14 cellular contexts compared by ENCODE assay signal in genomic region chr22:40403651-40404050, GRCh38. TPM values are rescaled to one million over a fixed set of nuclear protein-coding genes. Genes with fewer than 3 reads are reported as not detected.
DNase-seq lines count a peak whose midpoint lies in the region; ATAC-seq and TF ChIP-seq lines count a peak whose summit lies in the region.
"Had no signal": no experiment of that assay in that cellular context is flagged by ENCODE, and none has a peak within 500 bp of the region (broad histone marks: within the 10 kb centered on the region; RNA-seq: fewer than 3 reads in every experiment).

No MANE protein-coding gene starts in this region.

- no peaks in the 10 kb centered on the region for H3K79me2 ChIP-seq in smooth muscle cell (ENCODE audit: low read depth)

- POLR2A ChIA-PET in T-cell (lab: Charles Lee): interaction anchor here in 1 of 2 donors (0.6 kb wide), 1 partner anchor 268 kb away, joined by 3 read pairs; no protein-coding TSS in a partner anchor

- H3K9me3 ChIP-seq in smooth muscle cell (replicated peaks; ENCODE audit: low read depth): no peaks in the 10 kb centered on the region
- H3K9me3 ChIP-seq: Peyer's patch had no signal

- peak overlapping the region in 2 of 3 donors; percentile 9 to 80 for H3K4me3 Mint-ChIP-seq in T-cell
- H3K4me3 Mint-ChIP-seq in immature natural killer cell: peak overlapping the region in 4 of 5 donors; percentile 49 to 91 (median 62)
- H3K4me3 Mint-ChIP-seq in stimulated activated effector memory CD8-positive, alpha-beta T cell treated with anti-CD3 and anti-CD28 coated beads, Interleukin-12 subunit alpha, Interleukin-12 subunit beta, amount 100 ng/mL, for 72 hours: no peak overlapping the region

- H3K27me3 Mint-ChIP-seq in T-cell: no peaks in the 10 kb centered on the region
- H3K27me3 Mint-ChIP-seq in immature natural killer cell (ENCODE audit: low read depth in 3 of 3): peaks cover 4 to 13% (median 7%) of the 10 kb centered on the region in 3 donors

- DNase-seq in activated effector memory CD4-positive, alpha-beta T cell treated with anti-CD3 and anti-CD28 coated beads, Interleukin-2, amount 50 U/mL, for 16 hours: peak; percentile 48
- DNase-seq in activated effector memory CD4-positive, alpha-beta T cell treated with Interleukin-2 at 50 U/mL for 16 hours: no peak
- no peak for DNase-seq in T-cell
- DNase-seq in immature natural killer cell: no peak
- DNase-seq in stimulated activated effector memory CD8-positive, alpha-beta T cell treated with anti-CD3 and anti-CD28 coated beads, Interleukin-12 subunit alpha, Interleukin-12 subunit beta, amount 100 ng/mL, for 72 hours (ENCODE audit: low spot score in 2 of 2): no peak
- DNase-seq in SIG-M5 (lab: John Stamatoyannopoulos, UW): no peak
- DNase-seq in RPMI8226: no peak
- no peak for DNase-seq in smooth muscle cell (lab: John Stamatoyannopoulos, UW; ENCODE audit: unreplicated experiment)
- DNase-seq: amniotic stem cell, foreskin melanocyte, Kasumi-1, NCI-H1417 treated with DMSO at 0.1 percent for 48 hours, NCI-H2171 treated with DMSO at 0.1 percent for 48 hours, Peyer's patch had no signal

- no peak overlapping the region for H3K4me3 ChIP-seq in smooth muscle cell
- H3K4me3 ChIP-seq: Peyer's patch had no signal

- H3K27me3 ChIP-seq in smooth muscle cell (ENCODE audit: low read depth): no peaks in the 10 kb centered on the region
- H3K27me3 ChIP-seq: Peyer's patch had no signal

- H2AFZ ChIP-seq in smooth muscle cell (ENCODE audit: low read depth): no peak overlapping the region

- H3F3A ChIP-seq in smooth muscle cell (ENCODE audit: low read depth): peaks cover 4% of the 10 kb centered on the region

- H3K9me3 Mint-ChIP-seq in T-cell (no peaks in the 10 kb centered on the region), immature natural killer cell (no peaks in the 10 kb centered on the region)
- H3K9me3 Mint-ChIP-seq in stimulated activated effector memory CD8-positive, alpha-beta T cell treated with anti-CD3 and anti-CD28 coated beads, Interleukin-12 subunit alpha, Interleukin-12 subunit beta, amount 100 ng/mL, for 72 hours: no peaks in the 10 kb centered on the region

- H3K27ac Mint-ChIP-seq in T-cell (peak overlapping the region; percentile 91 to 96), immature natural killer cell (peak overlapping the region in 4 of 6 donors; percentile 26 to 71 (median 52))
- H3K27ac Mint-ChIP-seq in stimulated activated effector memory CD8-positive, alpha-beta T cell treated with anti-CD3 and anti-CD28 coated beads, Interleukin-12 subunit alpha, Interleukin-12 subunit beta, amount 100 ng/mL, for 72 hours: peak overlapping the region; percentile 61

- H3K27ac ChIP-seq in smooth muscle cell (ENCODE audit: low read depth): no peak overlapping the region
- H3K27ac ChIP-seq: Peyer's patch had no signal

- H3K4me1 Mint-ChIP-seq in T-cell (peaks cover 53 to 55% (median 55%) of the 10 kb centered on the region in 3 donors), immature natural killer cell (peaks cover 57 to 59% of the 10 kb centered on the region in 2 donors)
- peaks cover 58% of the 10 kb centered on the region for H3K4me1 Mint-ChIP-seq in stimulated activated effector memory CD8-positive, alpha-beta T cell treated with anti-CD3 and anti-CD28 coated beads, Interleukin-12 subunit alpha, Interleukin-12 subunit beta, amount 100 ng/mL, for 72 hours

- H3K36me3 Mint-ChIP-seq in T-cell (peaks cover 25% of the 10 kb centered on the region), immature natural killer cell (peaks cover 9 to 18% (median 12%) of the 10 kb centered on the region in 3 donors)
- H3K36me3 Mint-ChIP-seq in stimulated activated effector memory CD8-positive, alpha-beta T cell treated with anti-CD3 and anti-CD28 coated beads, Interleukin-12 subunit alpha, Interleukin-12 subunit beta, amount 100 ng/mL, for 72 hours: peaks cover 75% of the 10 kb centered on the region

- H3K9ac ChIP-seq in smooth muscle cell (ENCODE audit: low read depth): no peak overlapping the region

- H3K36me3 ChIP-seq in smooth muscle cell (ENCODE audit: low read depth): no peaks in the 10 kb centered on the region

- no peak for ATAC-seq in T-cell (replicated peaks in 1 of 4)
- no peak for ATAC-seq in stimulated activated effector memory CD8-positive, alpha-beta T cell treated with anti-CD3 and anti-CD28 coated beads, Interleukin-12 subunit alpha, Interleukin-12 subunit beta, amount 100 ng/mL, for 72 hours

- WGBS in smooth muscle cell (ENCODE audit: low lambda C conversion rate): 96% methylated on average over 7 of the region's 7 CpGs

- no peaks in the 10 kb centered on the region for H3K4me1 ChIP-seq in smooth muscle cell (ENCODE audit: low read depth)

- CTCF ChIA-PET in T-cell (lab: Charles Lee): interaction anchor here in 1 of 2 donors (0.6 kb wide), 2 partner anchors 106 to 249 kb away, joined by 3 to 5 read pairs; no protein-coding TSS in a partner anchor

- no peak for TF ChIP-seq CTCF in smooth muscle cell (IDR thresholded peaks at IDR 0.05; ENCODE audit: borderline replicate concordance, insufficient read depth, poor library complexity, severe bottlenecking)

- H4K20me1 ChIP-seq in smooth muscle cell (ENCODE audit: low read depth): peaks cover 18% of the 10 kb centered on the region

- no peak overlapping the region for H3K4me2 ChIP-seq in smooth muscle cell

RNA-seq across cellular contexts. Expression of gene SGSM3, which starts 33.3 kb away (rescaled TPM):
- total RNA-seq in T-cell (100 to 1,000 TPM in 3 of 5 donors, 10 to 100 TPM in 2; 89.4 to 116 (median 101) TPM), smooth muscle cell (56.9 and 72.6 TPM in 2 replicates)
- polyA plus RNA-seq in immature natural killer cell (10 to 100 TPM; 51.7 to 67.5 (median 59.5) TPM), smooth muscle cell (98.0 and 117 TPM in 2 replicates)

RNA-seq across cellular contexts. Expression of gene ADSL, which starts 57.4 kb away (rescaled TPM):
- total RNA-seq in T-cell: 10 to 100 TPM; 64.0 to 84.3 (median 75.1) TPM
- 10 to 100 TPM; 57.5 to 59.7 (median 59.3) TPM for polyA plus RNA-seq in immature natural killer cell
- 65.1 and 77.1 TPM in 2 replicates for total RNA-seq in smooth muscle cell
- polyA plus RNA-seq in smooth muscle cell: 45.9 and 50.1 TPM in 2 replicates
